16 cellular contexts compared by ENCODE assay signal in genomic region chr7:126065766-126066165, GRCh38.
"Had no signal": no experiment of that assay in that cellular context is flagged by ENCODE, and none has a peak within 500 bp of the region (broad histone marks: within the 10 kb centered on the region; RNA-seq: fewer than 3 reads in every experiment).

No MANE protein-coding gene starts in this region.

- H3K27ac ChIP-seq: SJSA1, SK-N-MC had no signal

- H3K4me3 ChIP-seq: SJSA1, SK-N-MC had no signal

- DNase-seq: IMR-90, Karpas-422, KG1, MM.1S, NCI-H1092 treated with DMSO at 0.1 percent for 48 hours, NCI-H1436, NCI-H187, NCI-H2029, NCI-H2081 treated with DMSO at 0.1 percent for 48 hours, NCI-H2227 treated with DMSO at 0.1 percent for 48 hours, NCI-H526, Right ventricle myocardium superior, RPMI8226, SIG-M5 had no signal

- H3K27me3 ChIP-seq: SJSA1 had no signal

- H3K36me3 ChIP-seq: SJSA1 had no signal
